Comparison of ENCODE assay signal across 8 cellular contexts in the genomic region with DNA sequence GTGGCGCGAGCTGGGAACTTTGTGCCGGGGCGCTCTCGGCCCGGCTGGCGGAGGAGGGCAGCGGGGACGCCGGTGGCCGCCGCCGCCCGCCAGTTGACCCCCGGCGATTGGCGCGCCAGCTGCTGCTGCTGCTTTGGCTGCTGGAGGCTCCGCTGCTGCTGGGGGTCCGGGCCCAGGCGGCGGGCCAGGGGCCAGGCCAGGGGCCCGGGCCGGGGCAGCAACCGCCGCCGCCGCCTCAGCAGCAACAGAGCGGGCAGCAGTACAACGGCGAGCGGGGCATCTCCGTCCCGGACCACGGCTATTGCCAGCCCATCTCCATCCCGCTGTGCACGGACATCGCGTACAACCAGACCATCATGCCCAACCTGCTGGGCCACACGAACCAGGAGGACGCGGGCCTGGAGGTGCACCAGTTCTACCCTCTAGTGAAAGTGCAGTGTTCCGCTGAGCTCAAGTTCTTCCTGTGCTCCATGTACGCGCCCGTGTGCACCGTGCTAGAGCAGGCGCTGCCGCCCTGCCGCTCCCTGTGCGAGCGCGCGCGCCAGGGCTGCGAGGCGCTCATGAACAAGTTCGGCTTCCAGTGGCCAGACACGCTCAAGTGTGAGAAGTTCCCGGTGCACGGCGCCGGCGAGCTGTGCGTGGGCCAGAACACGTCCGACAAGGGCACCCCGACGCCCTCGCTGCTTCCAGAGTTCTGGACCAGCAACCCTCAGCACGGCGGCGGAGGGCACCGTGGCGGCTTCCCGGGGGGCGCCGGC. TPM values are rescaled to one million over a fixed set of nuclear protein-coding genes. Genes with fewer than 3 reads are reported as not detected.
DNase-seq lines count a peak whose midpoint lies in the region; ATAC-seq and TF ChIP-seq lines count a peak whose summit lies in the region.

No MANE protein-coding gene starts in this region.

- H3K4me1 ChIP-seq in Caco-2 (peaks cover 4% of the 10 kb centered on the region), hepatocyte (ENCODE audit: insufficient read depth) (peaks cover 5% of the 10 kb centered on the region)

- ATAC-seq in GM19328 (IDR thresholded peaks at IDR 0.05; ENCODE audit: unreplicated experiment): peak; percentile 33
- ATAC-seq in HG03280 (IDR thresholded peaks at IDR 0.05; ENCODE audit: unreplicated experiment): peak; percentile 30

- H3K36me3 Mint-ChIP-seq in Caco-2 (ENCODE audit: insufficient read depth, unreplicated experiment): no peaks in the 10 kb centered on the region

- POLR2A ChIA-PET in Caco-2 (lab: Charles Lee): no interaction called here

- H3K4me3 ChIP-seq in Caco-2 (ENCODE audit: low read depth, low read length): peak overlapping the region; percentile 61
- H3K4me3 ChIP-seq in astrocyte of the cerebellum (ENCODE audit: low read depth, low read length): peak overlapping the region; percentile 59
- H3K4me3 ChIP-seq in hepatocyte: peak overlapping the region; percentile 84

- H3K27me3 ChIP-seq in Caco-2 (replicated peaks; ENCODE audit: control insufficient read depth, insufficient read depth, low read length): 0 out of 2 replicates have a peak, but pooled peaks cover 1% of the 10 kb centered on the region
- peaks cover 52% of the 10 kb centered on the region for H3K27me3 ChIP-seq in hepatocyte

- H3K27me3 Mint-ChIP-seq in Caco-2 (ENCODE audit: insufficient read depth, unreplicated experiment): peaks cover 12% of the 10 kb centered on the region

- H3K27ac Mint-ChIP-seq in Caco-2 (ENCODE audit: unreplicated experiment): no peak overlapping the region

- peak overlapping the region; percentile 82 for H3K4me2 ChIP-seq in hepatocyte

- H3K4me3 Mint-ChIP-seq in Caco-2 (ENCODE audit: unreplicated experiment): peak overlapping the region; percentile 89

- in situ Hi-C loops in astrocyte of the cerebellum (cut with HindIII; ENCODE audit: low sequenced_read_pairs): no loop called here

- H4K20me1 ChIP-seq in hepatocyte (ENCODE audit: insufficient read depth, poor library complexity, severe bottlenecking): peaks cover 13% of the 10 kb centered on the region

- no TSS peak for BruUV-seq in Caco-2 (replicated peaks; lab: Mats Ljungman, UMichigan)

- CTCF ChIA-PET in Caco-2 (lab: Charles Lee): no interaction called here

- H3K36me3 ChIP-seq in Caco-2 (ENCODE audit: control insufficient read depth, insufficient read depth, low read length) (no peaks in the 10 kb centered on the region), hepatocyte (replicated peaks; ENCODE audit: insufficient read depth, low read depth) (no peaks in the 10 kb centered on the region)

- intact Hi-C loops in Caco-2 (cut with micrococcal nuclease; ENCODE audit: unreplicated experiment): loop anchor here (2.0 kb wide), 1 partner anchor 176 kb away; no protein-coding TSS in a partner anchor

- H3K9me3 ChIP-seq in Caco-2 (0 out of 2 replicates have a peak, but pooled peaks cover 2% of the 10 kb centered on the region), hepatocyte (ENCODE audit: low read depth) (no peaks in the 10 kb centered on the region)

- H3K79me2 ChIP-seq in hepatocyte: peaks cover 29% of the 10 kb centered on the region

- no peaks in the 10 kb centered on the region for H3K9me2 ChIP-seq in hepatocyte (replicated peaks; ENCODE audit: insufficient read depth)

- DNase-seq in Caco-2 (peak in 1 of 2 experiments; percentile 30), NCI-H526 treated with DMSO at 0.1 percent for 48 hours (lab: John Stamatoyannopoulos, UW) (peak; percentile 83), astrocyte of the cerebellum (ENCODE audit: low read depth) (peak; percentile 45), hepatocyte (ENCODE audit: low spot score) (peak; percentile 72), putamen (ENCODE audit: low spot score) (peak; percentile 52), SKM-1 treated with dmso at 0.1 percent for 144 hours (lab: John Stamatoyannopoulos, UW; ENCODE audit: unreplicated experiment) (no peak)

- WGBS in hepatocyte (ENCODE audit: low lambda C conversion rate, missing lambda C conversion rate): 1% methylated on average over 47 of the region's 78 CpGs

- no peak for TF ChIP-seq CTCF in Caco-2 (IDR thresholded peaks at IDR 0.05; ENCODE audit: insufficient read depth in 1 of 2, low read depth in 1 of 2, low read length in 1 of 2, severe bottlenecking in 1 of 2, unreplicated experiment in 1 of 2)
- no peak for TF ChIP-seq CTCF in astrocyte of the cerebellum (IDR thresholded peaks at IDR 0.05; ENCODE audit: low read depth, low read length, missing control alignments)
- no peak for TF ChIP-seq CTCF in hepatocyte (IDR thresholded peaks at IDR 0.05; ENCODE audit: poor library complexity)

- no peaks in the 10 kb centered on the region for H3K9me3 Mint-ChIP-seq in Caco-2 (ENCODE audit: unreplicated experiment)

- H3K4me1 Mint-ChIP-seq in Caco-2 (ENCODE audit: low read depth, unreplicated experiment): no peaks in the 10 kb centered on the region

- peak overlapping the region; percentile 95 for H3K27ac ChIP-seq in hepatocyte

- H2AFZ ChIP-seq in hepatocyte: peak overlapping the region; percentile 83

RNA-seq across cellular contexts. Expression of a gene that starts 0.9 kb away (rescaled TPM):
- total RNA-seq in Caco-2 (2022): 1.2 and 1.5 TPM in 2 replicates
- 8.1 and 9.9 TPM in 2 replicates for total RNA-seq in hepatocyte
- polyA plus RNA-seq in hepatocyte: 7.3 and 8.0 TPM in 2 replicates
